In the genomic region with DNA sequence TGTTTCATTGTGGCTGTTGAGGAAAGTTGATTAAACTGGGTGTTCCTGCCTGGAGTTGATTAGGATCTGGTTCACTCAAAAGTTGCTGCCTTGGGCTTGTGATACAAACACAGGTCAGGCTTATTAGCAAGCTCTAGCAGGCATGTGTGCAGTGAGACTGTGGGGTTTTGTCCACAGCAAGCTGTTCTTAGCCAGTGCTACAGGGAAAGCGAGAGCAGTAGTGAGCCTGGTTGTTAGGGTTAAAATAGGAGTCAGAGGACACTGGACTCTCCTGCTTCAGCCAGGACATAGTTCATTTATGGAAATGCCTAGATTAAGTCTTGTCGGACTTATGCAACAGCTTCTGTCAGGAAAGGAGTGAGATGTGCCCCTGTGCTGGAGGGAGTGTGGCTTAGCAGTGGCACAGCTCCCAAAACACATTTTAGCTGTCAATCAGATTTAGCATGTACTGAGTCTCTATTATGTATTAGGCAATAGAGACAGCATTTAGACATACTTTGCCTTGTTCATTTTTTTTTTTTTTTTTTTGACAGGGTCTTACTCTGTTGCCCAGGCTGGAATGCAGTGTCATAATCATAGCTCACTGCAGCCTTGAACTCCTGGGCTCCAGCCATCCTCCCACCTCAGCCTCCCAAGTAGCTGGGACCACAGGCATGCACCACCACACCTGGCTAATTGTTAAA, we compare ENCODE assay signal across 12 cellular contexts. TPM values are rescaled to one million over a fixed set of nuclear protein-coding genes. Genes with fewer than 3 reads are reported as not detected.
A peak's percentile ranks its signal among the peaks of the same experiment; 100 is the strongest.
DNase-seq lines count a peak whose midpoint lies in the region; ATAC-seq and TF ChIP-seq lines count a peak whose summit lies in the region.
"Had no signal": no experiment of that assay in that cellular context is flagged by ENCODE, and none has a peak within 500 bp of the region (broad histone marks: within the 10 kb centered on the region; RNA-seq: fewer than 3 reads in every experiment).

No MANE protein-coding gene starts in this region.

- no peaks in the 10 kb centered on the region for H3K4me1 ChIP-seq in smooth muscle cell (ENCODE audit: low read depth)

- H3K36me3 ChIP-seq in smooth muscle cell (ENCODE audit: low read depth), result peaks cover 7% of the 10 kb centered on the region
- H3K36me3 ChIP-seq in brain microvascular endothelial cell (replicated peaks), result peaks cover 32% of the 10 kb centered on the region

- H4K20me1 ChIP-seq in smooth muscle cell (ENCODE audit: low read depth), result peaks cover 89% of the 10 kb centered on the region

- H3K9me3 Mint-ChIP-seq in activated CD4-positive, alpha-beta T cell treated with anti-CD3 and anti-CD28 coated beads, Interleukin-2, amount 10 ng/mL, durations not matched to agents 7 days and 5 days, result no peaks in the 10 kb centered on the region
- H3K9me3 Mint-ChIP-seq in activated CD4-positive, alpha-beta T cell treated with anti-CD3 and anti-CD28 coated beads, Interleukin-2, amount 10 ng/mL, durations not matched to agents 24 days and 14 days, result no peaks in the 10 kb centered on the region
- H3K9me3 Mint-ChIP-seq: activated T-cell treated with anti-CD3 and anti-CD28 coated beads, Interleukin-2, amount 50 U/mL, for 4 hours had no signal

- no peak for DNase-seq in activated CD4-positive, alpha-beta T cell treated with anti-CD3 and anti-CD28 coated beads, Interleukin-2, amount 10 ng/mL, durations not matched to agents 7 days and 5 days
- DNase-seq in activated CD4-positive, alpha-beta T cell treated with anti-CD3 and anti-CD28 coated beads, Interleukin-2, amount 10 ng/mL, durations not matched to agents 24 days and 14 days, result no peak
- DNase-seq in amniotic epithelial cell (ENCODE audit: low read depth) (peak; percentile 88), left ventricle myocardium superior (no peak), smooth muscle cell (lab: John Stamatoyannopoulos, UW; ENCODE audit: unreplicated experiment) (no peak), AG20443 (ENCODE audit: low spot score) (no peak), glomerular visceral epithelial cell (ENCODE audit: extremely low spot score) (no peak), brain microvascular endothelial cell (no peak)
- DNase-seq: activated T-cell treated with anti-CD3 and anti-CD28 coated beads, Interleukin-2, amount 50 U/mL, for 4 hours; MG63; NCI-H446 had no signal

- intact Hi-C loops in activated CD4-positive, alpha-beta T cell treated with anti-CD3 and anti-CD28 coated beads, Interleukin-2, amount 10 ng/mL, durations not matched to agents 24 days and 14 days (cut with micrococcal nuclease), result no loop called here
- intact Hi-C loops in left ventricle myocardium superior (cut with micrococcal nuclease), result no loop called here

- peak overlapping the region; percentile 30 for H3K27ac ChIP-seq in smooth muscle cell (ENCODE audit: low read depth)
- H3K27ac ChIP-seq in brain microvascular endothelial cell, result no peak overlapping the region

- H3K4me3 ChIP-seq in smooth muscle cell (no peak overlapping the region), brain microvascular endothelial cell (ENCODE audit: low read depth, low read length) (no peak overlapping the region)
- H3K4me3 ChIP-seq: MG63 had no signal

- peak overlapping the region; percentile 60 for H3K27ac Mint-ChIP-seq in activated CD4-positive, alpha-beta T cell treated with anti-CD3 and anti-CD28 coated beads, Interleukin-2, amount 10 ng/mL, durations not matched to agents 7 days and 5 days
- H3K27ac Mint-ChIP-seq in activated CD4-positive, alpha-beta T cell treated with anti-CD3 and anti-CD28 coated beads, Interleukin-2, amount 10 ng/mL, durations not matched to agents 24 days and 14 days, result no peak overlapping the region
- H3K27ac Mint-ChIP-seq: progenitor cell of endocrine pancreas had no signal

- H3K27me3 ChIP-seq in smooth muscle cell (ENCODE audit: low read depth) (no peaks in the 10 kb centered on the region), brain microvascular endothelial cell (replicated peaks) (no peaks in the 10 kb centered on the region)
- H3K27me3 ChIP-seq: MG63 had no signal

- POLR2A ChIA-PET in activated CD4-positive, alpha-beta T cell treated with anti-CD3 and anti-CD28 coated beads, Interleukin-2, amount 10 ng/mL, durations not matched to agents 7 days and 5 days (lab: Charles Lee), result interaction anchor here (1.4 kb wide), 1 partner anchor 9 kb away, joined by 5 read pairs; the partner anchor contains the start of gene SNRPD3

- no peak overlapping the region for H3K4me3 Mint-ChIP-seq in activated CD4-positive, alpha-beta T cell treated with anti-CD3 and anti-CD28 coated beads, Interleukin-2, amount 10 ng/mL, durations not matched to agents 7 days and 5 days
- no peak overlapping the region for H3K4me3 Mint-ChIP-seq in activated CD4-positive, alpha-beta T cell treated with anti-CD3 and anti-CD28 coated beads, Interleukin-2, amount 10 ng/mL, durations not matched to agents 24 days and 14 days
- H3K4me3 Mint-ChIP-seq: activated T-cell treated with anti-CD3 and anti-CD28 coated beads, Interleukin-2, amount 50 U/mL, for 4 hours had no signal

- no peak overlapping the region for H3K4me2 ChIP-seq in smooth muscle cell

- CTCF ChIA-PET in activated CD4-positive, alpha-beta T cell treated with anti-CD3 and anti-CD28 coated beads, Interleukin-2, amount 10 ng/mL, durations not matched to agents 7 days and 5 days (lab: Charles Lee), result interaction anchor here (1.2 kb wide), 1 partner anchor 8 kb away, joined by 3 read pairs; the partner anchor contains the start of gene SNRPD3

- H3K4me1 Mint-ChIP-seq in activated CD4-positive, alpha-beta T cell treated with anti-CD3 and anti-CD28 coated beads, Interleukin-2, amount 10 ng/mL, durations not matched to agents 7 days and 5 days, result peaks cover 33% of the 10 kb centered on the region
- peaks cover 22% of the 10 kb centered on the region for H3K4me1 Mint-ChIP-seq in activated CD4-positive, alpha-beta T cell treated with anti-CD3 and anti-CD28 coated beads, Interleukin-2, amount 10 ng/mL, durations not matched to agents 24 days and 14 days

- H2AFZ ChIP-seq in smooth muscle cell (ENCODE audit: low read depth), result no peak overlapping the region

- H3K9me3 ChIP-seq in smooth muscle cell (replicated peaks; ENCODE audit: low read depth), result no peaks in the 10 kb centered on the region
- H3K9me3 ChIP-seq: MG63 had no signal

- no peaks in the 10 kb centered on the region for H3K27me3 Mint-ChIP-seq in activated CD4-positive, alpha-beta T cell treated with anti-CD3 and anti-CD28 coated beads, Interleukin-2, amount 10 ng/mL, durations not matched to agents 7 days and 5 days
- no peaks in the 10 kb centered on the region for H3K27me3 Mint-ChIP-seq in activated CD4-positive, alpha-beta T cell treated with anti-CD3 and anti-CD28 coated beads, Interleukin-2, amount 10 ng/mL, durations not matched to agents 24 days and 14 days
- H3K27me3 Mint-ChIP-seq: progenitor cell of endocrine pancreas had no signal

- H3F3A ChIP-seq in smooth muscle cell (ENCODE audit: low read depth), result peaks cover 3% of the 10 kb centered on the region

- peak; percentile 91 for ATAC-seq in left ventricle myocardium superior
- ATAC-seq: activated T-cell treated with anti-CD3 and anti-CD28 coated beads, Interleukin-2, amount 50 U/mL, for 4 hours had no signal

- H3K79me2 ChIP-seq in smooth muscle cell (ENCODE audit: low read depth), result peaks cover 72% of the 10 kb centered on the region

- in situ Hi-C loops in brain microvascular endothelial cell (cut with HindIII; ENCODE audit: low pct_ligation_motif_present, low sequenced_read_pairs), result no loop called here

- 56% methylated on average over 2 of the region's 2 CpGs for WGBS in smooth muscle cell (ENCODE audit: low lambda C conversion rate)

- H3K36me3 Mint-ChIP-seq in activated CD4-positive, alpha-beta T cell treated with anti-CD3 and anti-CD28 coated beads, Interleukin-2, amount 10 ng/mL, durations not matched to agents 7 days and 5 days (ENCODE audit: low read depth), result peaks cover 34% of the 10 kb centered on the region
- H3K36me3 Mint-ChIP-seq in activated CD4-positive, alpha-beta T cell treated with anti-CD3 and anti-CD28 coated beads, Interleukin-2, amount 10 ng/mL, durations not matched to agents 24 days and 14 days (ENCODE audit: low read depth), result peaks cover 51% of the 10 kb centered on the region

- TF ChIP-seq CTCF in smooth muscle cell (IDR thresholded peaks at IDR 0.05; ENCODE audit: borderline replicate concordance, insufficient read depth, poor library complexity, severe bottlenecking), result no peak
- TF ChIP-seq CTCF in brain microvascular endothelial cell (IDR thresholded peaks at IDR 0.05; ENCODE audit: low read depth, low read length, missing control alignments), result no peak

- H3K9ac ChIP-seq in smooth muscle cell (ENCODE audit: low read depth), result no peak overlapping the region

RNA-seq across cellular contexts. Expression of gene SNRPD3, which starts 8.7 kb away (rescaled TPM):
- 100 to 1,000 TPM; 120 to 139 TPM for total RNA-seq in activated CD4-positive, alpha-beta T cell treated with anti-CD3 and anti-CD28 coated beads, Interleukin-2, amount 10 ng/mL, durations not matched to agents 7 days and 5 days
- total RNA-seq in activated CD4-positive, alpha-beta T cell treated with anti-CD3 and anti-CD28 coated beads, Interleukin-2, amount 10 ng/mL, durations not matched to agents 24 days and 14 days, result 166 and 175 TPM in 2 replicates
- total RNA-seq in left ventricle myocardium superior (73.7 TPM), smooth muscle cell (114 and 198 TPM in 2 replicates)
- polyA plus RNA-seq in smooth muscle cell, result 92.3 and 97.6 TPM in 2 replicates

RNA-seq across cellular contexts. Expression of gene GUCD1, which starts 9.6 kb away (rescaled TPM):
- total RNA-seq in activated CD4-positive, alpha-beta T cell treated with anti-CD3 and anti-CD28 coated beads, Interleukin-2, amount 10 ng/mL, durations not matched to agents 7 days and 5 days, result 100 to 1,000 TPM; 123 to 137 TPM
- 118 and 129 TPM in 2 replicates for total RNA-seq in activated CD4-positive, alpha-beta T cell treated with anti-CD3 and anti-CD28 coated beads, Interleukin-2, amount 10 ng/mL, durations not matched to agents 24 days and 14 days
- total RNA-seq in left ventricle myocardium superior, result 275 TPM
- total RNA-seq in smooth muscle cell, result 54.3 and 64.6 TPM in 2 replicates
- 43.6 and 56.0 TPM in 2 replicates for polyA plus RNA-seq in smooth muscle cell

RNA-seq across cellular contexts. Expression of gene LRRC75B, which starts 28.4 kb away (rescaled TPM):
- total RNA-seq in activated CD4-positive, alpha-beta T cell treated with anti-CD3 and anti-CD28 coated beads, Interleukin-2, amount 10 ng/mL, durations not matched to agents 7 days and 5 days, result 1 to 10 TPM in 1 of 2 experiments, under 1 TPM in 1; 0.64 to 1.0 TPM
- 2.6 and 3.2 TPM in 2 replicates for total RNA-seq in activated CD4-positive, alpha-beta T cell treated with anti-CD3 and anti-CD28 coated beads, Interleukin-2, amount 10 ng/mL, durations not matched to agents 24 days and 14 days
- total RNA-seq in left ventricle myocardium superior, result 6.9 TPM
- 7.0 and 14.1 TPM in 2 replicates for total RNA-seq in smooth muscle cell
- 31.8 and 33.5 TPM in 2 replicates for polyA plus RNA-seq in smooth muscle cell

RNA-seq across cellular contexts. Expression of gene GGT1, which starts 38.5 kb away (rescaled TPM):
- 10 to 100 TPM; 44.6 to 48.1 TPM for total RNA-seq in activated CD4-positive, alpha-beta T cell treated with anti-CD3 and anti-CD28 coated beads, Interleukin-2, amount 10 ng/mL, durations not matched to agents 7 days and 5 days
- 49.0 and 52.9 TPM in 2 replicates for total RNA-seq in activated CD4-positive, alpha-beta T cell treated with anti-CD3 and anti-CD28 coated beads, Interleukin-2, amount 10 ng/mL, durations not matched to agents 24 days and 14 days
- total RNA-seq in left ventricle myocardium superior, result 1.2 TPM
- 24.2 and 28.4 TPM in 2 replicates for total RNA-seq in smooth muscle cell
- 38.1 and 55.5 TPM in 2 replicates for polyA plus RNA-seq in smooth muscle cell
